ENCODE assay signal across 3 cellular contexts in genomic region chr15:60424006-60424405, GRCh38.
TF ChIP-seq lines count a peak whose summit lies in the region.

No MANE protein-coding gene starts in this region.

TF ChIP-seq in SK-N-SH, 30 proteins besides CTCF, POLR2A, EP300 and RAD21 (continued from another document):
- no peak for TF ChIP-seq IRF3 (IDR thresholded peaks at IDR 0.05; ENCODE audit: low read depth, low read length)
- TF ChIP-seq FOXM1 (IDR thresholded peaks at IDR 0.05; ENCODE audit: low read depth), result no peak
- TF ChIP-seq RXRA (IDR thresholded peaks at IDR 0.05; ENCODE audit: borderline replicate concordance, low read depth), result no peak
- no peak for TF ChIP-seq USF2 (IDR thresholded peaks at IDR 0.05; ENCODE audit: borderline replicate concordance, low read depth, low read length)
TF ChIP-seq in SK-N-SH: peak in this region for 0.

TF ChIP-seq in SK-N-SH treated with all-trans-retinoic acid at 6 μM for 48 hours, 23 proteins besides CTCF, POLR2A, EP300 and RAD21 (continued from another document):
- TF ChIP-seq CREB5 (CRISPR knock-in tag; IDR thresholded peaks at IDR 0.05; ENCODE audit: low read depth) (no peak), ARNTL (CRISPR knock-in tag; IDR thresholded peaks at IDR 0.05; ENCODE audit: borderline replicate concordance, low read depth) (no peak), ZNF70 (CRISPR knock-in tag; IDR thresholded peaks at IDR 0.05) (no peak), OSR1 (CRISPR knock-in tag; IDR thresholded peaks at IDR 0.05) (no peak)

TF ChIP-seq in WTC11, 78 proteins besides CTCF, POLR2A, EP300 and RAD21 (continued from another document):
- TF ChIP-seq PRDM15 (CRISPR knock-in tag; IDR thresholded peaks at IDR 0.05) (no peak), ZNF423 (CRISPR knock-in tag; IDR thresholded peaks at IDR 0.05) (no peak), ZNF425 (CRISPR knock-in tag; conservative IDR thresholded peaks at IDR 0.05) (no peak), ZNF512 (CRISPR knock-in tag; IDR thresholded peaks at IDR 0.05; ENCODE audit: borderline replicate concordance) (no peak), PRRX2 (CRISPR knock-in tag; IDR thresholded peaks at IDR 0.05) (no peak), CDX4 (CRISPR knock-in tag; IDR thresholded peaks at IDR 0.05; ENCODE audit: borderline replicate concordance) (no peak), ZNF317 (CRISPR knock-in tag; IDR thresholded peaks at IDR 0.05; ENCODE audit: borderline replicate concordance, low read depth) (no peak), STAT6 (CRISPR knock-in tag; conservative IDR thresholded peaks at IDR 0.05; ENCODE audit: low read depth) (no peak), ZNF219 (CRISPR knock-in tag; IDR thresholded peaks at IDR 0.05; ENCODE audit: borderline replicate concordance) (no peak), HMGA2 (CRISPR knock-in tag; IDR thresholded peaks at IDR 0.05) (no peak), ZNF263 (CRISPR knock-in tag; IDR thresholded peaks at IDR 0.05; ENCODE audit: low read depth) (no peak), ELF4 (CRISPR knock-in tag; IDR thresholded peaks at IDR 0.05; ENCODE audit: low read depth) (no peak), OVOL2 (CRISPR knock-in tag; IDR thresholded peaks at IDR 0.05; ENCODE audit: borderline replicate concordance) (no peak), HMGXB4 (CRISPR knock-in tag; IDR thresholded peaks at IDR 0.05) (no peak), NR2C2 (CRISPR knock-in tag; IDR thresholded peaks at IDR 0.05) (no peak), MAX (CRISPR knock-in tag; IDR thresholded peaks at IDR 0.05) (no peak)
